Comparison of ENCODE assay signal across 16 cellular contexts in genomic region chr9:93677641-93678136, GRCh38.
DNase-seq lines count a peak whose midpoint lies in the region; ATAC-seq, FAIRE-seq and TF ChIP-seq lines count a peak whose summit lies in the region.
"Had no signal": no experiment of that assay in that cellular context is flagged by ENCODE, and none has a peak within 500 bp of the region (broad histone marks: within the 10 kb centered on the region; RNA-seq: fewer than 3 reads in every experiment).

No MANE protein-coding gene starts in this region.

- H3K4me3 ChIP-seq in right lobe of liver (no peak overlapping the region), HepG2 (replicated peaks in 1 of 3; ENCODE audit: insufficient read depth in 1 of 3, low read depth in 2 of 3, low read length in 3 of 3) (no peak overlapping the region), body of pancreas (no peak overlapping the region), lower leg skin (ENCODE audit: low read depth, poor library complexity, severe bottlenecking) (no peak overlapping the region), smooth muscle cell (no peak overlapping the region)
- H3K4me3 ChIP-seq: thoracic aorta had no signal

- H4K20me1 ChIP-seq in HepG2 (ENCODE audit: insufficient read depth, low read length) (no peaks in the 10 kb centered on the region), smooth muscle cell (ENCODE audit: low read depth) (peaks cover 3% of the 10 kb centered on the region)

- peaks cover 0 to 10% (median 0%) of the 10 kb centered on the region in 4 donors for H3K4me1 ChIP-seq in right lobe of liver
- peaks cover 19% of the 10 kb centered on the region for H3K4me1 ChIP-seq in HepG2 (ENCODE audit: insufficient read depth, low read length)
- peaks cover 6% of the 10 kb centered on the region for H3K4me1 ChIP-seq in body of pancreas
- H3K4me1 ChIP-seq in smooth muscle cell (ENCODE audit: low read depth), result no peaks in the 10 kb centered on the region
- H3K4me1 ChIP-seq: Caco-2 had no signal

- POLR2A ChIA-PET in HepG2 (lab: Yijun Ruan, JAX), result no interaction called here

- no peak overlapping the region for H3K27ac ChIP-seq in right lobe of liver
- H3K27ac ChIP-seq in HepG2 (ENCODE audit: extremely low read length, insufficient read depth, low read length), result no peak overlapping the region
- H3K27ac ChIP-seq in body of pancreas, result no peak overlapping the region
- no peak overlapping the region for H3K27ac ChIP-seq in smooth muscle cell (ENCODE audit: low read depth)
- H3K27ac ChIP-seq: epithelial cell of prostate, thoracic aorta had no signal

- no peak for TF ChIP-seq RAD21 in HepG2 (CRISPR knock-in tag; IDR thresholded peaks at IDR 0.05)

- TF ChIP-seq CTCF in right lobe of liver (IDR thresholded peaks at IDR 0.05), result no peak
- TF ChIP-seq CTCF in HepG2 (CRISPR knock-in tag; IDR thresholded peaks at IDR 0.05), result no peak
- TF ChIP-seq CTCF in body of pancreas (IDR thresholded peaks at IDR 0.05), result no peak
- TF ChIP-seq CTCF in lower leg skin (IDR thresholded peaks at IDR 0.05), result no peak
- TF ChIP-seq CTCF in smooth muscle cell (IDR thresholded peaks at IDR 0.05; ENCODE audit: borderline replicate concordance, insufficient read depth, poor library complexity, severe bottlenecking), result no peak

- CTCF ChIA-PET in HepG2 (lab: Yijun Ruan, JAX; ENCODE audit: low intra/inter-chr PET ratio, low total read pairs), result no interaction called here

- H3F3A ChIP-seq in smooth muscle cell (ENCODE audit: low read depth), result no peaks in the 10 kb centered on the region

- BruUV-seq in HepG2 (replicated peaks; lab: Mats Ljungman, UMichigan), result no TSS peak

- ATAC-seq in right lobe of liver (no peak), HepG2 (no peak), body of pancreas (no peak)

- no peak for FAIRE-seq in HepG2 (lab: Jason Lieb, UNC)
- FAIRE-seq: G401.6 had no signal

- H3K27me3 ChIP-seq in right lobe of liver (no peaks in the 10 kb centered on the region), HepG2 (ENCODE audit: control insufficient read depth in 1 of 2, insufficient read depth in 2 of 2, low read length in 2 of 2) (no peaks in the 10 kb centered on the region), body of pancreas (no peaks in the 10 kb centered on the region), smooth muscle cell (ENCODE audit: low read depth) (no peaks in the 10 kb centered on the region)

- peak; percentile 10 to 36 (median 28) for DNase-seq in right lobe of liver
- no peak for DNase-seq in HepG2 (ENCODE audit: low spot score)
- DNase-seq in body of pancreas, result peak; percentile 0 to 6 (median 3)
- peak; percentile 6 to 79 for DNase-seq in lower leg skin (ENCODE audit: low spot score in 2 of 2)
- peak; percentile 40 for DNase-seq in ureter (ENCODE audit: low spot score)
- DNase-seq in NCI-H524 treated with DMSO at 0.1 percent for 48 hours (lab: John Stamatoyannopoulos, UW), result no peak
- DNase-seq in smooth muscle cell (lab: John Stamatoyannopoulos, UW; ENCODE audit: unreplicated experiment), result no peak
- DNase-seq in NCI-H187 (lab: John Stamatoyannopoulos, UW), result no peak
- DNase-seq: activated CD4-positive, CD25-positive, alpha-beta regulatory T cell; cortex of kidney; NCI-H1436 treated with DMSO at 0.1 percent for 48 hours; NCI-H2227 treated with DMSO at 0.1 percent for 48 hours had no signal

- in situ Hi-C loops in HepG2 (cut with HindIII; ENCODE audit: extremely low pct_ligation_motif_present, low pct_unique_long_range_greater_than_20kb), result no loop called here

- TF ChIP-seq POLR2A in right lobe of liver (IDR thresholded peaks at IDR 0.05) (no peak), HepG2 (IDR thresholded peaks at IDR 0.05; ENCODE audit: insufficient read depth in 1 of 2, low read depth in 2 of 2, low read length in 2 of 2) (no peak), body of pancreas (IDR thresholded peaks at IDR 0.05) (no peak), lower leg skin (IDR thresholded peaks at IDR 0.05) (no peak)

- H2AFZ ChIP-seq in HepG2 (ENCODE audit: low read length) (no peak overlapping the region), smooth muscle cell (ENCODE audit: low read depth) (no peak overlapping the region)

- no peak overlapping the region for H3K9ac ChIP-seq in HepG2 (ENCODE audit: insufficient read depth, low read depth, low read length)
- H3K9ac ChIP-seq in smooth muscle cell (ENCODE audit: low read depth), result no peak overlapping the region

- H3K36me3 ChIP-seq in right lobe of liver (peaks cover 0 to 18% (median 0%) of the 10 kb centered on the region in 4 donors), HepG2 (replicated peaks in 1 of 2; ENCODE audit: control insufficient read depth in 1 of 2, insufficient read depth in 2 of 2, low read length in 2 of 2) (peaks cover 0 to 4% of the 10 kb centered on the region in 2 experiments; a peak in 3 of 5 replicates), body of pancreas (replicated peaks in 1 of 2; ENCODE audit: insufficient read depth in 1 of 2, low read depth in 2 of 2) (peaks cover 0 to 12% of the 10 kb centered on the region in 2 donors), smooth muscle cell (ENCODE audit: low read depth) (no peaks in the 10 kb centered on the region)

- intact Hi-C loops in right lobe of liver (cut with DNase I), result no loop called here
- intact Hi-C loops in HepG2 (cut with micrococcal nuclease; ENCODE audit: unreplicated experiment), result no loop called here
- intact Hi-C loops in body of pancreas (cut with DNase I), result no loop called here
- intact Hi-C loops in lower leg skin (cut with DNase I; ENCODE audit: low total_unique reads), result no loop called here

- 90% methylated on average over 3 of the region's 16 CpGs for WGBS in right lobe of liver (ENCODE audit: insufficient coverage, low coverage, low lambda C conversion rate, missing lambda C conversion rate)
- WGBS in HepG2 (ENCODE audit: low lambda C conversion rate), result 98% methylated on average over 9 of the region's 16 CpGs
- 94 to 96% methylated on average over 16 of the region's 16 CpGs for WGBS in body of pancreas, 2 donors
- WGBS in lower leg skin, 2 donors, result 96 to 97% methylated on average over 16 of the region's 16 CpGs
- 96% methylated on average over 16 of the region's 16 CpGs for WGBS in smooth muscle cell (ENCODE audit: low lambda C conversion rate)

- H3K79me2 ChIP-seq in HepG2 (ENCODE audit: insufficient read depth, low read length), result no peaks in the 10 kb centered on the region
- no peaks in the 10 kb centered on the region for H3K79me2 ChIP-seq in smooth muscle cell (ENCODE audit: low read depth)

- H3K4me2 ChIP-seq in HepG2 (ENCODE audit: low read depth, low read length), result no peak overlapping the region
- no peak overlapping the region for H3K4me2 ChIP-seq in smooth muscle cell

- no peak for TF ChIP-seq EP300 in HepG2 (IDR thresholded peaks at IDR 0.05; ENCODE audit: low read depth in 2 of 2, low read length in 2 of 2)
- TF ChIP-seq EP300 in HepG2 (CRISPR knock-in tag; IDR thresholded peaks at IDR 0.05; ENCODE audit: borderline replicate concordance), result no peak

- no peaks in the 10 kb centered on the region for H3K9me3 ChIP-seq in right lobe of liver
- no peaks in the 10 kb centered on the region for H3K9me3 ChIP-seq in HepG2 (ENCODE audit: low read length)
- no peaks in the 10 kb centered on the region for H3K9me3 ChIP-seq in body of pancreas
- H3K9me3 ChIP-seq in smooth muscle cell (replicated peaks; ENCODE audit: low read depth), result no peaks in the 10 kb centered on the region
- H3K9me3 ChIP-seq: Caco-2, thoracic aorta had no signal

TF ChIP-seq in HepG2, 621 proteins besides CTCF, POLR2A, EP300 and RAD21:
- TF ChIP-seq CBFB (CRISPR knock-in tag; IDR thresholded peaks at IDR 0.05) (no peak), KDM6A (CRISPR knock-in tag; IDR thresholded peaks at IDR 0.05; ENCODE audit: low read depth) (no peak), ZNF543 (CRISPR knock-in tag; IDR thresholded peaks at IDR 0.05) (no peak), KAT2B (IDR thresholded peaks at IDR 0.05; ENCODE audit: borderline replicate concordance, low read depth, low read length) (no peak), FOXK1 (CRISPR knock-in tag; IDR thresholded peaks at IDR 0.05; ENCODE audit: borderline replicate concordance, low read depth) (no peak)

Comparison
In these comparisons a context has a peak if more than half of its experiments do, and no peak if none do; other contexts are left out.
1. DNase-seq: peak in right lobe of liver (3 of 3), body of pancreas (4 of 4), lower leg skin (2 of 2) and ureter (single experiment); none in HepG2 (single experiment), NCI-H524 treated with DMSO at 0.1 percent for 48 hours (single experiment), smooth muscle cell (single experiment) and NCI-H187 (0 of 2).